Comparison of ENCODE assay signal across 17 cellular contexts in the genomic region with DNA sequence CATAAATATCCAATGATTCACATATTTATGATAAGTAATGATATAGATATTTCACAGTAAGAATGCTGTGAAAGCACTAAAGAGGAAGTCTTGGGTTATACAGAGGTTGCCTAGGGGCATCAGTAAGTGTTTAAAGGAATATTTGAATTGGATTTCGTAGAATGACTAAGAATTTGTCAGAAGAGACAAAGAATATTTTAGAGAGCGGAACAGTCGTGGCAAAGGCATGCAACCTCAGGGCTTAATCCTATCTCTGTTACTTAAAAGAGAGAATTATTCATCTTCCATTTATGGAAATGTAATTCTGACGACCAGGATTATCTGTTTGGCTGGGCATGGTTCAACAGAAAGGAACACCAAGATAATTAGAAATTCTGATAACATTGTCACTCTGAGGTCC.
DNase-seq lines count a peak whose midpoint lies in the region; ATAC-seq lines count a peak whose summit lies in the region.
"Had no signal": no experiment of that assay in that cellular context is flagged by ENCODE, and none has a peak within 500 bp of the region (broad histone marks: within the 10 kb centered on the region; RNA-seq: fewer than 3 reads in every experiment).

No MANE protein-coding gene starts in this region.

- peak overlapping the region; percentile 95 for H3K27ac ChIP-seq in ACC112 (ENCODE audit: low read depth, low read length)
- H3K27ac ChIP-seq: KMS-11, vagina had no signal

- peaks cover 69% of the 10 kb centered on the region for H3K4me1 ChIP-seq in ACC112 (ENCODE audit: control insufficient read depth, insufficient read depth, low read length, unreplicated experiment)
- H3K4me1 ChIP-seq: vagina had no signal

- no peak overlapping the region for H3K27ac Mint-ChIP-seq in natural killer cell treated with Interleukin-12 subunit alpha and Interleukin-12 subunit beta and Interleukin-15 and Interleukin-18, amount 100 ng/mL, for 72 hours
- H3K27ac Mint-ChIP-seq: B cell; memory B cell; stimulated activated memory B cell treated with anti-CD40 and anti-IgM and Interleukin-4, amounts not matched to agents 10 μg/mL and 1 μg/mL and 100 μg/mL, for 72 hours had no signal

- H3K4me1 Mint-ChIP-seq in natural killer cell treated with Interleukin-12 subunit alpha and Interleukin-12 subunit beta and Interleukin-15 and Interleukin-18, amount 100 ng/mL, for 72 hours (ENCODE audit: low read depth in 2 of 2): peaks cover 6 to 9% of the 10 kb centered on the region in 2 donors

- H3K36me3 Mint-ChIP-seq in natural killer cell treated with Interleukin-12 subunit alpha and Interleukin-12 subunit beta and Interleukin-15 and Interleukin-18, amount 100 ng/mL, for 72 hours: no peaks in the 10 kb centered on the region
- H3K36me3 Mint-ChIP-seq: memory B cell; stimulated activated memory B cell treated with anti-CD40 and anti-IgM and Interleukin-4, amounts not matched to agents 10 μg/mL and 1 μg/mL and 100 μg/mL, for 72 hours had no signal

- DNase-seq in HPDE6-E6E7 (ENCODE audit: extremely low spot score): peak; percentile 49
- DNase-seq in SW 1271 (lab: John Stamatoyannopoulos, UW): peak; percentile 57 to 79
- peak; percentile 61 for DNase-seq in fibroblast of peridontal ligament (ENCODE audit: extremely low read depth)
- no peak for DNase-seq in anterior cingulate cortex (lab: John Stamatoyannopoulos, UW)
- no peak for DNase-seq in natural killer cell treated with Interleukin-12 subunit alpha and Interleukin-12 subunit beta and Interleukin-15 and Interleukin-18, amount 100 ng/mL, for 72 hours (ENCODE audit: low spot score)
- no peak for DNase-seq in activated T-cell treated with anti-CD3 and anti-CD28 coated beads, Interleukin-2, amount 50 U/mL, for 48 hours
- DNase-seq: activated CD8-positive, alpha-beta memory T cell treated with anti-CD3 and anti-CD28 coated beads, Interleukin-2, amount 50 U/mL, for 4 hours; effector CD4-positive, alpha-beta T cell; hypothalamus; stimulated activated CD4-positive, alpha-beta T cell treated with anti-CD3 and anti-CD28 coated beads, Interleukin-2, amount 100 ng/mL, for 24 hours had no signal

- H3K4me3 ChIP-seq in ACC112 (ENCODE audit: low read depth, low read length): peak overlapping the region; percentile 8; the same call in 1 of the 2 replicates
- H3K4me3 ChIP-seq: vagina had no signal

- H3K9me3 Mint-ChIP-seq in natural killer cell treated with Interleukin-12 subunit alpha and Interleukin-12 subunit beta and Interleukin-15 and Interleukin-18, amount 100 ng/mL, for 72 hours: no peaks in the 10 kb centered on the region
- H3K9me3 Mint-ChIP-seq: memory B cell; stimulated activated memory B cell treated with anti-CD40 and anti-IgM and Interleukin-4, amounts not matched to agents 10 μg/mL and 1 μg/mL and 100 μg/mL, for 72 hours had no signal

- no peak for ATAC-seq in HG03457 (IDR thresholded peaks at IDR 0.05; ENCODE audit: unreplicated experiment)
- ATAC-seq in natural killer cell treated with Interleukin-12 subunit alpha and Interleukin-12 subunit beta and Interleukin-15 and Interleukin-18, amount 100 ng/mL, for 72 hours: no peak
- ATAC-seq: stimulated activated memory B cell treated with anti-CD40 and anti-IgM and Interleukin-4, amounts not matched to agents 10 μg/mL and 1 μg/mL and 100 μg/mL, for 72 hours had no signal

- H3K79me2 ChIP-seq in ACC112 (ENCODE audit: control insufficient read depth, insufficient read depth, low read length, unreplicated experiment): no peaks in the 10 kb centered on the region

- H3K27me3 Mint-ChIP-seq in natural killer cell treated with Interleukin-12 subunit alpha and Interleukin-12 subunit beta and Interleukin-15 and Interleukin-18, amount 100 ng/mL, for 72 hours: peaks cover 22 to 28% of the 10 kb centered on the region in 2 donors

- no peak overlapping the region for H3K4me3 Mint-ChIP-seq in natural killer cell treated with Interleukin-12 subunit alpha and Interleukin-12 subunit beta and Interleukin-15 and Interleukin-18, amount 100 ng/mL, for 72 hours
- H3K4me3 Mint-ChIP-seq: B cell; memory B cell; stimulated activated memory B cell treated with anti-CD40 and anti-IgM and Interleukin-4, amounts not matched to agents 10 μg/mL and 1 μg/mL and 100 μg/mL, for 72 hours had no signal

- H3K27me3 ChIP-seq in ACC112 (ENCODE audit: insufficient read depth, low read length): no peaks in the 10 kb centered on the region
- H3K27me3 ChIP-seq: vagina had no signal

- no peaks in the 10 kb centered on the region for H3K36me3 ChIP-seq in ACC112 (ENCODE audit: insufficient read depth, low read length)
- H3K36me3 ChIP-seq: vagina had no signal

- H2AFZ ChIP-seq in ACC112 (ENCODE audit: low read length, unreplicated experiment): peak overlapping the region; percentile 26

Comparison
In these comparisons a context has a peak if more than half of its experiments do, and no peak if none do; other contexts are left out.
1. DNase-seq: peak in HPDE6-E6E7 (single experiment), SW 1271 (2 of 2) and fibroblast of peridontal ligament (single experiment); none in anterior cingulate cortex (0 of 58), natural killer cell treated with Interleukin-12 subunit alpha and Interleukin-12 subunit beta and Interleukin-15 and Interleukin-18, amount 100 ng/mL, for 72 hours (single experiment) and activated T-cell treated with anti-CD3 and anti-CD28 coated beads, Interleukin-2, amount 50 U/mL, for 48 hours (0 of 2).